8 cellular contexts compared by ENCODE assay signal in genomic region chr5:141050622-141051525, GRCh38. TPM values are rescaled to one million over a fixed set of nuclear protein-coding genes. Genes with fewer than 3 reads are reported as not detected.
DNase-seq lines count a peak whose midpoint lies in the region; ATAC-seq and TF ChIP-seq lines count a peak whose summit lies in the region.

TSS of gene PCDHB1 (plus strand) at chr5:141051374. CDS start at chr5:141051471, 97 bp downstream.

- CTCF ChIA-PET in WTC11 (lab: Charles Lee): interaction anchor here (0.5 to 3.4 kb wide), 22 partner anchors 10 to 516 kb away, joined by 3 to 39 read pairs (median 6); partner anchors contain the start of genes PCDHA1, PCDHA10, PCDHA11 and PCDHA12

- peak; percentile 80 for ATAC-seq in WTC11

- H3K27me3 ChIP-seq in stomach: peaks cover 0 to 37% (median 8%) of the 10 kb centered on the region in 3 donors

- H3K4me3 ChIP-seq in stomach: peak within 1 kb of the TSS; percentile 48 to 60 (median 54)

- peak within 1 kb of the TSS; percentile 73 for H3K27ac Mint-ChIP-seq in WTC11

- peak; percentile 54 for DNase-seq in NCI-H2171 treated with DMSO at 0.1 percent for 48 hours (lab: John Stamatoyannopoulos, UW)
- DNase-seq in NCI-H2171 (lab: John Stamatoyannopoulos, UW): no peak
- DNase-seq in WTC11 (ENCODE audit: low spot score): peak; percentile 26
- peak; percentile 57 for DNase-seq in islet precursor cell
- DNase-seq in stomach: no peak
- no peak for DNase-seq in NCI-H1694 treated with DMSO at 0.1 percent for 48 hours (lab: John Stamatoyannopoulos, UW)
- DNase-seq in DMS114 treated with DMSO at 0.1 percent for 48 hours (lab: John Stamatoyannopoulos, UW; ENCODE audit: unreplicated experiment): no peak
- no peak for DNase-seq in mesenteric fat pad (ENCODE audit: low spot score)

- H3K9me3 Mint-ChIP-seq in WTC11: peaks cover 7% of the 10 kb centered on the region

- intact Hi-C loops in stomach (cut with DNase I; ENCODE audit: low total_unique reads): no loop called here

- peaks cover 13% of the 10 kb centered on the region for H3K4me1 Mint-ChIP-seq in WTC11

- 13 to 26% (median 17%) methylated on average over 20 of the region's 20 CpGs for WGBS in stomach, 5 donors

- no peak within 1 kb of the TSS for H3K27ac ChIP-seq in stomach

- no peaks in the 10 kb centered on the region for H3K36me3 ChIP-seq in stomach

- H3K9me3 ChIP-seq in stomach: peaks cover 0 to 9% (median 2%) of the 10 kb centered on the region in 4 donors

- H3K36me3 Mint-ChIP-seq in WTC11: no peaks in the 10 kb centered on the region

- peak within 1 kb of the TSS; percentile 82 for H3K4me3 Mint-ChIP-seq in WTC11

- TF ChIP-seq CTCF in WTC11 (IDR thresholded peaks at IDR 0.05) (no peak), stomach (IDR thresholded peaks at IDR 0.05) (no peak)

- TF ChIP-seq EP300 in stomach (IDR thresholded peaks at IDR 0.05): no peak

- peaks cover 45% of the 10 kb centered on the region for H3K27me3 Mint-ChIP-seq in WTC11 (ENCODE audit: low read depth)

- peaks cover 0 to 13% (median 7%) of the 10 kb centered on the region in 4 donors for H3K4me1 ChIP-seq in stomach

- TF ChIP-seq POLR2A in stomach (IDR thresholded peaks at IDR 0.05): no peak

- POLR2A ChIA-PET in WTC11 (lab: Charles Lee): interaction anchor here (1.0 kb wide), 1 partner anchor 51 kb away, joined by 3 read pairs; no protein-coding TSS in a partner anchor

TF ChIP-seq in WTC11, 78 proteins besides CTCF, POLR2A, EP300 and RAD21 (continues in another document):
- TF ChIP-seq SMAD3 (CRISPR knock-in tag; IDR thresholded peaks at IDR 0.05; ENCODE audit: borderline replicate concordance): no peak
- no peak for TF ChIP-seq ZNF532 (CRISPR knock-in tag; IDR thresholded peaks at IDR 0.05; ENCODE audit: borderline replicate concordance)
- TF ChIP-seq EMX1 (CRISPR knock-in tag; IDR thresholded peaks at IDR 0.05): no peak
- TF ChIP-seq FOXP1 (CRISPR knock-in tag; IDR thresholded peaks at IDR 0.05; ENCODE audit: borderline replicate concordance): no peak
- no peak for TF ChIP-seq CBFB (CRISPR knock-in tag; IDR thresholded peaks at IDR 0.05; ENCODE audit: low read depth)
- TF ChIP-seq JUN (CRISPR knock-in tag; IDR thresholded peaks at IDR 0.05): no peak
- TF ChIP-seq JAZF1 (CRISPR knock-in tag; IDR thresholded peaks at IDR 0.05): no peak
- no peak for TF ChIP-seq ZNF263 (CRISPR knock-in tag; IDR thresholded peaks at IDR 0.05; ENCODE audit: low read depth)
- TF ChIP-seq ETV6 (CRISPR knock-in tag; IDR thresholded peaks at IDR 0.05): 0 out of 2 replicates have a peak, but pooled peaks have one; percentile 21
- TF ChIP-seq USF1 (CRISPR knock-in tag; IDR thresholded peaks at IDR 0.05): 0 out of 2 replicates have a peak, but pooled peaks have one; percentile 2
- TF ChIP-seq AFF4 (CRISPR knock-in tag; IDR thresholded peaks at IDR 0.05; ENCODE audit: borderline replicate concordance): 0 out of 2 replicates have a peak, but pooled peaks have one; percentile 36
- TF ChIP-seq NR1H2 (CRISPR knock-in tag; IDR thresholded peaks at IDR 0.05): no peak
- TF ChIP-seq USF2 (CRISPR knock-in tag; IDR thresholded peaks at IDR 0.05): no peak
- TF ChIP-seq MYBL2 (CRISPR knock-in tag; IDR thresholded peaks at IDR 0.05): no peak
- TF ChIP-seq ZNF425 (CRISPR knock-in tag; conservative IDR thresholded peaks at IDR 0.05): no peak
- no peak for TF ChIP-seq SP1 (CRISPR knock-in tag; conservative IDR thresholded peaks at IDR 0.05)

RNA-seq across cellular contexts. Expression of gene PCDHB1, which starts in this region (rescaled TPM):
- total RNA-seq in WTC11 (2021) (0.09 to 0.13 TPM (median 0.11 TPM) in 3 replicates), stomach (under 1 TPM in 2 of 5 donors, not detected in 3; under 0.01 to 0.37 TPM), mesenteric fat pad (not detected)
- under 1 TPM in 1 of 3 donors, not detected in 2; 0.03 TPM for polyA plus RNA-seq in stomach

Comparison
In these comparisons a context has a peak if more than half of its experiments do, and no peak if none do; other contexts are left out.
1. DNase-seq: peak in NCI-H2171 treated with DMSO at 0.1 percent for 48 hours (single experiment) and islet precursor cell (single experiment); none in NCI-H2171 (single experiment), stomach (single experiment), NCI-H1694 treated with DMSO at 0.1 percent for 48 hours (single experiment), DMS114 treated with DMSO at 0.1 percent for 48 hours (single experiment) and mesenteric fat pad (single experiment).
2. Peak in DNase-seq and ATAC-seq in WTC11; RNA of the gene not detected or under 1 TPM.